8 cellular contexts compared by ENCODE assay signal in genomic region chr1:37634554-37635308, GRCh38. TPM values are rescaled to one million over a fixed set of nuclear protein-coding genes. Genes with fewer than 3 reads are reported as not detected.
A peak's percentile ranks its signal among the peaks of the same experiment; 100 is the strongest.
DNase-seq lines count a peak whose midpoint lies in the region; ATAC-seq and TF ChIP-seq lines count a peak whose summit lies in the region.

TSS of gene RSPO1 (minus strand) at chr1:37634892. CDS start at chr1:37629661, 5,231 bp downstream.

- H3K4me3 ChIP-seq in brain microvascular endothelial cell (ENCODE audit: low read depth, low read length) (peak within 1 kb of the TSS; percentile 15), left lung (peak within 1 kb of the TSS; percentile 13 to 23), vagina (peak within 1 kb of the TSS; percentile 51 to 52), MM.1S (ENCODE audit: low read length) (no peak within 1 kb of the TSS)

- H3K27me3 ChIP-seq in brain microvascular endothelial cell (replicated peaks), result peaks cover 75% of the 10 kb centered on the region
- H3K27me3 ChIP-seq in left lung, result peaks cover 42 to 98% of the 10 kb centered on the region in 2 donors
- H3K27me3 ChIP-seq in vagina, result no peaks in the 10 kb centered on the region
- H3K27me3 ChIP-seq in MM.1S (replicated peaks; ENCODE audit: insufficient read depth, low read length), result peaks cover 64% of the 10 kb centered on the region

- H2AFZ ChIP-seq in MM.1S (ENCODE audit: low read length), result no peak within 1 kb of the TSS

- TF ChIP-seq POLR2A in vagina (IDR thresholded peaks at IDR 0.05), result peak in 1 of 2 donors; percentile 12

- H3K79me2 ChIP-seq in MM.1S (ENCODE audit: low read length), result no peaks in the 10 kb centered on the region

- DNase-seq in stimulated activated CD4-positive, alpha-beta T cell treated with anti-CD3 and anti-CD28 coated beads, Interleukin-15, amount 100 ng/mL, for 24 hours, result peak; percentile 15
- no peak for DNase-seq in stimulated activated CD4-positive, alpha-beta T cell treated with anti-CD3 and anti-CD28 coated beads, Interleukin-12 subunit alpha, Interleukin-12 subunit beta, amount 100 ng/mL, for 4 hours
- no peak for DNase-seq in brain microvascular endothelial cell
- DNase-seq in left lung, result no peak
- no peak for DNase-seq in vagina (ENCODE audit: extremely low spot score in 2 of 2)
- DNase-seq in MM.1S, result no peak
- DNase-seq in DMS153 (lab: John Stamatoyannopoulos, UW), result no peak

- no peaks in the 10 kb centered on the region for H4K20me1 ChIP-seq in MM.1S (ENCODE audit: insufficient read depth, low read length)

- H3K27ac ChIP-seq in brain microvascular endothelial cell, result no peak within 1 kb of the TSS
- H3K27ac ChIP-seq in left lung, result no peak within 1 kb of the TSS
- peak within 1 kb of the TSS; percentile 61 for H3K27ac ChIP-seq in vagina
- H3K27ac ChIP-seq in MM.1S (ENCODE audit: low read length), result no peak within 1 kb of the TSS

- ATAC-seq in left lung (peak; percentile 74), GM21717 (IDR thresholded peaks at IDR 0.05; ENCODE audit: unreplicated experiment) (no peak)

- H3K4me2 ChIP-seq in MM.1S (ENCODE audit: low read depth, low read length), result no peak within 1 kb of the TSS

- H3K4me1 ChIP-seq in left lung, result peaks cover 0 to 3% of the 10 kb centered on the region in 2 donors
- peaks cover 33% of the 10 kb centered on the region for H3K4me1 ChIP-seq in vagina
- H3K4me1 ChIP-seq in MM.1S (ENCODE audit: low read length), result peaks cover 10% of the 10 kb centered on the region; the same call in 1 of the 2 replicates

- TF ChIP-seq CTCF in brain microvascular endothelial cell (IDR thresholded peaks at IDR 0.05; ENCODE audit: low read depth, low read length, missing control alignments) (no peak), left lung (IDR thresholded peaks at IDR 0.05) (no peak), vagina (IDR thresholded peaks at IDR 0.05) (no peak), MM.1S (IDR thresholded peaks at IDR 0.05; ENCODE audit: low read length) (no peak)

- H3K36me3 ChIP-seq in brain microvascular endothelial cell (replicated peaks) (no peaks in the 10 kb centered on the region), left lung (no peaks in the 10 kb centered on the region), vagina (no peaks in the 10 kb centered on the region), MM.1S (replicated peaks; ENCODE audit: insufficient read depth, low read length) (no peaks in the 10 kb centered on the region)

- intact Hi-C loops in left lung (cut with DNase I) (no loop called here), vagina (cut with DNase I) (no loop called here)

- H3K9me3 ChIP-seq in left lung (no peaks in the 10 kb centered on the region), vagina (no peaks in the 10 kb centered on the region), MM.1S (replicated peaks; ENCODE audit: insufficient read depth, low read length) (no peaks in the 10 kb centered on the region)

- in situ Hi-C loops in brain microvascular endothelial cell (cut with HindIII; ENCODE audit: low pct_ligation_motif_present, low sequenced_read_pairs), result no loop called here

- no peaks in the 10 kb centered on the region for H3K9me2 ChIP-seq in MM.1S (replicated peaks; ENCODE audit: insufficient read depth, low read length)

- no peak within 1 kb of the TSS for H3K9ac ChIP-seq in MM.1S (ENCODE audit: low read length)

- H3F3A ChIP-seq in MM.1S (ENCODE audit: insufficient read depth, low read length), result no peaks in the 10 kb centered on the region

RNA-seq across cellular contexts. Expression of gene RSPO1, which starts in this region (rescaled TPM):
- total RNA-seq in left lung, result 1 to 10 TPM in 1 of 2 donors, under 1 TPM in 1; 0.52 to 1.2 TPM
- total RNA-seq in vagina, result 23.3 TPM

Comparison
In these comparisons a context has a peak if more than half of its experiments do, and no peak if none do; other contexts are left out.
1. RNA of gene RSPO1 (total RNA-seq): 23.3 TPM in vagina (single experiment); 0.52 to 1.2 TPM in left lung; every median in the first group is over 10 times any median in the second.